Comparison of ENCODE assay signal across 1 cellular context in the genomic region with DNA sequence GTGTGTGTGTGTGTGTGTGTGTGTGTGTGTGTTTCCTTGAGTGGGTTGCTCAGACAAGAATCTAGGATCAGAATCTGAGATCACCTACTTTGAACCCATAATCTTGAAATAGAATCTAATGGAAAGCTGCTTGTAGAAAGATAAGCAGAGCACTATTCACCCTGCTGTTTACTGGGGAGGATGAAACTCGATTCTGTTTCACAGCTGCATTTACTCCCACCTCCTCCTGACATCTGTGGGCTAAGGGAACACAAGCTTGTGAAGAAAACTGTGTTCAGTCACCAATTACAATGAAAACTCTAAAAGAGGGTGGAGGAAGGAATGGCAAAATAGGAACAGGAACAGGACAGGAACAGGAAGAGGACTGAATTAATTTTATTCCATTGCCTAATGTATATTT.
TF ChIP-seq lines count a peak whose summit lies in the region.

No MANE protein-coding gene starts in this region.

TF ChIP-seq in HepG2, 621 proteins besides CTCF, POLR2A, EP300 and RAD21 (continued from another document):
- TF ChIP-seq ZBTB39 (CRISPR knock-in tag; IDR thresholded peaks at IDR 0.05) (no peak), SMAD1 (CRISPR knock-in tag; IDR thresholded peaks at IDR 0.05; ENCODE audit: borderline replicate concordance, low read depth) (no peak), SMARCC2 (IDR thresholded peaks at IDR 0.05) (no peak), ZNF331 (CRISPR knock-in tag; IDR thresholded peaks at IDR 0.05) (no peak), MED1 (CRISPR knock-in tag; IDR thresholded peaks at IDR 0.05) (no peak), IKZF1 (IDR thresholded peaks at IDR 0.05) (no peak)
